ENCODE assay signal across 20 cellular contexts in the genomic region with DNA sequence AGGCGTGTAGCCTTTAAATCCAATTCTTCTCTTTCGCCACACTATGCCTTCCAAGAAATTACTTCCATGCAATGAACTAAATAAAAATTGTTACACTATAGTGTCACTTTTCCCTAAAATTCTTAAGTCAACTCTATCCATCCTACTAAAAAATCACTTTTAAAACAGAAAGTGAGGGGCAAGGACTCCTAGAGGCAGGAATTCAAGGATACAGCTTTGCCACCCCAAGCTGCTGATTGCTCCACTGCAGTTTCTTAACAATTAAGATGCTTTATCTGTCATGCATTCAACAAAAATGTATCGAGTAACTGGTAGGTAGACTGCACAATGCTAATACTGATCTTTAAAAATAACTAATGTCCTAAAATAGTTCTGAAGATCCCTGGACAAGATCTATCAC.
"Had no signal": no experiment of that assay in that cellular context is flagged by ENCODE, and none has a peak within 500 bp of the region (broad histone marks: within the 10 kb centered on the region; RNA-seq: fewer than 3 reads in every experiment).

No MANE protein-coding gene starts in this region.

- H3K4me3 Mint-ChIP-seq: activated CD4-positive, alpha-beta memory T cell treated with anti-CD3 and anti-CD28 coated beads for 36 hours; activated CD4-positive, alpha-beta T cell treated with anti-CD3 and anti-CD28 coated beads for 36 hours; activated CD8-positive, alpha-beta memory T cell treated with anti-CD3 and anti-CD28 coated beads, Interleukin-2, amount 10 ng/mL, durations not matched to agents 7 days and 5 days; activated naive CD4-positive, alpha-beta T cell treated with anti-CD3 and anti-CD28 coated beads for 36 hours; mesothelial cell of epicardium; T-helper 17 cell had no signal

- H3K27me3 ChIP-seq: esophagus squamous epithelium, gastrocnemius medialis, heart right ventricle, upper lobe of right lung had no signal

- ATAC-seq: activated CD4-positive, alpha-beta T cell treated with anti-CD3 and anti-CD28 coated beads for 36 hours; activated CD8-positive, alpha-beta memory T cell treated with anti-CD3 and anti-CD28 coated beads, Interleukin-2, amount 10 ng/mL, durations not matched to agents 7 days and 5 days; gastrocnemius medialis; heart right ventricle; left colon; lower lobe of right lung; sciatic nerve; T-helper 17 cell; upper lobe of right lung had no signal

- H3K36me3 ChIP-seq: prostate gland, thoracic aorta had no signal

- H3K9me3 Mint-ChIP-seq: activated CD4-positive, alpha-beta memory T cell treated with anti-CD3 and anti-CD28 coated beads for 36 hours; activated naive CD4-positive, alpha-beta T cell treated with anti-CD3 and anti-CD28 coated beads for 36 hours; mesothelial cell of epicardium had no signal

- H3K27ac ChIP-seq: coronary artery, esophagus squamous epithelium, gastrocnemius medialis, heart right ventricle, lower lobe of right lung, prostate gland, thoracic aorta, upper lobe of right lung had no signal

- H3K27me3 Mint-ChIP-seq: activated CD4-positive, alpha-beta memory T cell treated with anti-CD3 and anti-CD28 coated beads for 36 hours; activated CD4-positive, alpha-beta T cell treated with anti-CD3 and anti-CD28 coated beads for 36 hours; activated CD8-positive, alpha-beta memory T cell treated with anti-CD3 and anti-CD28 coated beads, Interleukin-2, amount 10 ng/mL, durations not matched to agents 7 days and 5 days; T-helper 17 cell had no signal

- H3K4me1 ChIP-seq: prostate gland had no signal

- H3K4me3 ChIP-seq: coronary artery, esophagus squamous epithelium, gastrocnemius medialis, heart right ventricle, lower lobe of right lung, prostate gland, thoracic aorta, upper lobe of right lung had no signal

- H3K27ac Mint-ChIP-seq: activated CD4-positive, alpha-beta memory T cell treated with anti-CD3 and anti-CD28 coated beads for 36 hours; activated CD4-positive, alpha-beta T cell treated with anti-CD3 and anti-CD28 coated beads for 36 hours; activated CD8-positive, alpha-beta memory T cell treated with anti-CD3 and anti-CD28 coated beads, Interleukin-2, amount 10 ng/mL, durations not matched to agents 7 days and 5 days; activated naive CD4-positive, alpha-beta T cell treated with anti-CD3 and anti-CD28 coated beads for 36 hours; activated T-helper 2 cell treated with anti-CD3 and anti-CD28 coated beads, Interferon-gamma antibody, Interleukin-2, Interleukin-4, amounts not matched to agents 10 μg/mL and 5 μg/mL and 100 μg/mL, durations not matched to agents 14 hours and 24 hours and 36 hours; mesothelial cell of epicardium; T-helper 17 cell had no signal

- DNase-seq: activated CD4-positive, alpha-beta memory T cell treated with anti-CD3 and anti-CD28 coated beads for 36 hours; activated CD4-positive, alpha-beta T cell treated with anti-CD3 and anti-CD28 coated beads for 36 hours; activated CD8-positive, alpha-beta memory T cell treated with anti-CD3 and anti-CD28 coated beads, Interleukin-2, amount 10 ng/mL, durations not matched to agents 7 days and 5 days; activated naive CD4-positive, alpha-beta T cell treated with anti-CD3 and anti-CD28 coated beads for 36 hours; activated T-cell treated with anti-CD3 and anti-CD28 coated beads, Interleukin-2, amount 50 U/mL, for 1 hour; caudate nucleus; esophagus squamous epithelium; gastrocnemius medialis; heart right ventricle; left colon; lower lobe of right lung; stimulated activated CD4-positive, alpha-beta T cell treated with anti-CD3 and anti-CD28 coated beads, Interleukin-1b, Interleukin-23, amount 100 ng/mL, for 48 hours; T-helper 17 cell; upper lobe of right lung had no signal

- H3K9me3 ChIP-seq: esophagus squamous epithelium, gastrocnemius medialis, heart right ventricle, lower lobe of right lung, prostate gland, thoracic aorta, upper lobe of right lung had no signal
